ENCODE assay signal across 8 cellular contexts in genomic region chr2:30147196-30147714, GRCh38. TPM values are rescaled to one million over a fixed set of nuclear protein-coding genes. Genes with fewer than 3 reads are reported as not detected.
DNase-seq lines count a peak whose midpoint lies in the region; ATAC-seq and TF ChIP-seq lines count a peak whose summit lies in the region.

No MANE protein-coding gene starts in this region.

- H3K79me1 ChIP-seq in IMR-90 (ENCODE audit: low read depth in 1 of 2, low read length in 2 of 2): peaks cover 19 to 35% of the 10 kb centered on the region in 2 experiments

- POLR2A ChIA-PET in IMR-90 (lab: Charles Lee; ENCODE audit: unreplicated experiment): interaction anchor here (0.8 kb wide), 1 partner anchor 1473 kb away, joined by 11 read pairs; no protein-coding TSS in a partner anchor

- H3K4me3 ChIP-seq in IMR-90 (ENCODE audit: insufficient read depth, low read depth, low read length): peak overlapping the region; percentile 67
- peak overlapping the region; percentile 92 for H3K4me3 ChIP-seq in adipocyte (ENCODE audit: low read length)

- H4K91ac ChIP-seq in IMR-90 (ENCODE audit: insufficient read depth, low read depth, low read length): no peak overlapping the region

- H3K27me3 Mint-ChIP-seq in immature natural killer cell (ENCODE audit: low read depth in 3 of 3): peaks cover 38 to 46% (median 45%) of the 10 kb centered on the region in 3 donors

- peaks cover 4% of the 10 kb centered on the region for H3K36me3 ChIP-seq in IMR-90 (ENCODE audit: control insufficient read depth, insufficient read depth, low read length)
- peaks cover 31% of the 10 kb centered on the region for H3K36me3 ChIP-seq in adipocyte (ENCODE audit: control insufficient read depth, insufficient read depth, low read length, severe bottlenecking)

- H2AK9ac ChIP-seq in IMR-90 (replicated peaks; ENCODE audit: low read depth, low read length, poor library complexity): peak overlapping the region; percentile 90

- H3K9me3 Mint-ChIP-seq in immature natural killer cell: no peaks in the 10 kb centered on the region
- no peaks in the 10 kb centered on the region for H3K9me3 Mint-ChIP-seq in stimulated activated effector memory CD8-positive, alpha-beta T cell treated with anti-CD3 and anti-CD28 coated beads, Interleukin-12 subunit alpha, Interleukin-12 subunit beta, amount 100 ng/mL, for 72 hours

- H3K4me2 ChIP-seq in IMR-90 (ENCODE audit: low read depth, low read length): no peak overlapping the region

- H3K27me3 ChIP-seq in IMR-90 (ENCODE audit: control insufficient read depth, insufficient read depth, low read length) (no peaks in the 10 kb centered on the region), adipocyte (replicated peaks; ENCODE audit: control insufficient read depth, insufficient read depth, low read length) (no peaks in the 10 kb centered on the region)

- ATAC-seq in IMR-90 (ENCODE audit: low read depth): peak; percentile 10
- ATAC-seq in stimulated activated effector memory CD8-positive, alpha-beta T cell treated with anti-CD3 and anti-CD28 coated beads, Interleukin-12 subunit alpha, Interleukin-12 subunit beta, amount 100 ng/mL, for 72 hours: peak; percentile 2
- ATAC-seq in GM19351 (IDR thresholded peaks at IDR 0.05; ENCODE audit: unreplicated experiment): no peak

- H2BK5ac ChIP-seq in IMR-90 (ENCODE audit: low read depth, low read length, poor library complexity, severe bottlenecking): peak overlapping the region; percentile 92

- no peaks in the 10 kb centered on the region for H3K9me3 ChIP-seq in IMR-90 (ENCODE audit: control insufficient read depth, insufficient read depth, low read length)
- no peaks in the 10 kb centered on the region for H3K9me3 ChIP-seq in adipocyte (ENCODE audit: control insufficient read depth, low read length)

- H3K9me1 ChIP-seq in IMR-90 (ENCODE audit: insufficient read depth, low read length): peaks cover 3% of the 10 kb centered on the region; the same call in 1 of the 2 replicates

- H4K5ac ChIP-seq in IMR-90 (ENCODE audit: low read depth, low read length): no peak overlapping the region; the same call in 1 of the 2 replicates

- no peak overlapping the region for H2BK15ac ChIP-seq in IMR-90 (ENCODE audit: low read depth, low read length)

- intact Hi-C loops in IMR-90 (cut with micrococcal nuclease): no loop called here

- H4K20me1 ChIP-seq in IMR-90 (ENCODE audit: insufficient read depth, low read length): peaks cover 17% of the 10 kb centered on the region

- CTCF ChIA-PET in IMR-90 (lab: Yijun Ruan, JAX): interaction anchor here (1.6 to 4.9 kb wide), 3 partner anchors 17 to 564 kb away, joined by 8 to 51 read pairs (median 9); no protein-coding TSS in a partner anchor

- H3K4me1 Mint-ChIP-seq in immature natural killer cell: peaks cover 44 to 52% of the 10 kb centered on the region in 2 donors
- peaks cover 40% of the 10 kb centered on the region for H3K4me1 Mint-ChIP-seq in stimulated activated effector memory CD8-positive, alpha-beta T cell treated with anti-CD3 and anti-CD28 coated beads, Interleukin-12 subunit alpha, Interleukin-12 subunit beta, amount 100 ng/mL, for 72 hours

- no peak for TF ChIP-seq RAD21 in IMR-90 (IDR thresholded peaks at IDR 0.05; ENCODE audit: low read length)

- H3K27ac Mint-ChIP-seq in immature natural killer cell: peak overlapping the region in 5 of 6 donors; percentile 31 to 100 (median 99)
- peak overlapping the region; percentile 98 for H3K27ac Mint-ChIP-seq in stimulated activated effector memory CD8-positive, alpha-beta T cell treated with anti-CD3 and anti-CD28 coated beads, Interleukin-12 subunit alpha, Interleukin-12 subunit beta, amount 100 ng/mL, for 72 hours

- H3K4ac ChIP-seq in IMR-90 (ENCODE audit: low read depth, low read length): peak overlapping the region; percentile 45; the same call in 1 of the 2 replicates

- in situ Hi-C loops in IMR-90 (cut with MboI; ENCODE audit: low sequenced_read_pairs): no loop called here

- H3K18ac ChIP-seq in IMR-90 (ENCODE audit: low read depth, low read length): no peak overlapping the region

- no peak overlapping the region for H2BK120ac ChIP-seq in IMR-90 (ENCODE audit: low read depth, low read length)

- peak in 2 of 3 donors; percentile 3 to 19 for DNase-seq in stimulated activated CD4-positive, alpha-beta T cell treated with anti-CD3 and anti-CD28 coated beads, Interleukin-12 subunit alpha, Interleukin-12 subunit beta, amount 100 ng/mL, for 48 hours (ENCODE audit: low read depth in 2 of 3, low spot score in 1 of 3)
- DNase-seq in stimulated activated CD4-positive, alpha-beta T cell treated with anti-CD3 and anti-CD28 coated beads, Interleukin-4, amount 100 ng/mL, for 24 hours: no peak
- DNase-seq in IMR-90 (no peak), adipocyte (ENCODE audit: low read depth) (no peak), immature natural killer cell (no peak), COLO829 (ENCODE audit: low spot score) (no peak)
- DNase-seq in stimulated activated effector memory CD8-positive, alpha-beta T cell treated with anti-CD3 and anti-CD28 coated beads, Interleukin-12 subunit alpha, Interleukin-12 subunit beta, amount 100 ng/mL, for 72 hours (ENCODE audit: low spot score in 2 of 2): peak in 1 of 2 donors; percentile 27

- H2AFZ ChIP-seq in IMR-90 (replicated peaks; ENCODE audit: low read length, poor library complexity): peak overlapping the region; percentile 93

- H3K9ac ChIP-seq in IMR-90 (ENCODE audit: low read depth, low read length): peak overlapping the region; percentile 92
- peak overlapping the region; percentile 97 for H3K9ac ChIP-seq in adipocyte (ENCODE audit: low read length)

- WGBS in IMR-90 (ENCODE audit: extremely low coverage in 2 of 2, insufficient read length in 1 of 2), 2 experiments: 0% methylated on average over 29 of the region's 79 CpGs; no CpG with 5 or more reads in 1 of the 2 experiments

- TF ChIP-seq CTCF in IMR-90 (conservative IDR thresholded peaks at IDR 0.05; ENCODE audit: low read depth, low read length): no peak

- no peak overlapping the region for H2AK5ac ChIP-seq in IMR-90 (ENCODE audit: low read depth, low read length)

- peak overlapping the region; percentile 91 for H3K27ac ChIP-seq in IMR-90 (ENCODE audit: insufficient read depth, low read length)

- H4K8ac ChIP-seq in IMR-90 (ENCODE audit: low read depth in 2 of 2, low read length in 2 of 2): no peak overlapping the region; a peak in 2 of 4 replicates

- H2BK20ac ChIP-seq in IMR-90 (ENCODE audit: low read depth, low read length): no peak overlapping the region

- H3K36me3 Mint-ChIP-seq in immature natural killer cell: peaks cover 6 to 10% (median 9%) of the 10 kb centered on the region in 3 donors
- peaks cover 48% of the 10 kb centered on the region for H3K36me3 Mint-ChIP-seq in stimulated activated effector memory CD8-positive, alpha-beta T cell treated with anti-CD3 and anti-CD28 coated beads, Interleukin-12 subunit alpha, Interleukin-12 subunit beta, amount 100 ng/mL, for 72 hours

- H3K23ac ChIP-seq in IMR-90 (ENCODE audit: low read depth, low read length): no peak overlapping the region

- dilution Hi-C loops in IMR-90 (cut with HindIII; ENCODE audit: low sequenced_read_pairs, unreplicated experiment): no loop called here

- H3K4me1 ChIP-seq in IMR-90 (ENCODE audit: control insufficient read depth, insufficient read depth, low read length) (peaks cover 7% of the 10 kb centered on the region), adipocyte (ENCODE audit: control insufficient read depth, insufficient read depth, low read length) (peaks cover 38% of the 10 kb centered on the region)

- no peak overlapping the region for H3K56ac ChIP-seq in IMR-90 (ENCODE audit: extremely low read depth, insufficient read depth, low read length)

- peak overlapping the region in 4 of 5 donors; percentile 78 to 88 (median 83) for H3K4me3 Mint-ChIP-seq in immature natural killer cell
- peak overlapping the region; percentile 75 for H3K4me3 Mint-ChIP-seq in stimulated activated effector memory CD8-positive, alpha-beta T cell treated with anti-CD3 and anti-CD28 coated beads, Interleukin-12 subunit alpha, Interleukin-12 subunit beta, amount 100 ng/mL, for 72 hours

- BruUV-seq in IMR-90 (replicated peaks; lab: Mats Ljungman, UMichigan): no TSS peak

- TF ChIP-seq POLR2A in IMR-90 (IDR thresholded peaks at IDR 0.05; ENCODE audit: low read depth, low read length): no peak; the same call in 1 of the 2 replicates

- H3K14ac ChIP-seq in IMR-90 (replicated peaks; ENCODE audit: low read depth, low read length): no peak overlapping the region

TF ChIP-seq in IMR-90, 13 proteins besides CTCF, POLR2A, EP300 and RAD21:
- TF ChIP-seq RCOR1 (IDR thresholded peaks at IDR 0.05; ENCODE audit: insufficient replicate concordance, low read length) (no peak), USF2 (IDR thresholded peaks at IDR 0.05; ENCODE audit: low read depth, low read length) (no peak), NFE2L2 (IDR thresholded peaks at IDR 0.05; ENCODE audit: low read depth, low read length) (no peak), CHD1 (IDR thresholded peaks at IDR 0.05; ENCODE audit: low read depth, low read length) (no peak; the same call in 1 of the 2 replicates), MAFK (IDR thresholded peaks at IDR 0.05; ENCODE audit: low read depth, low read length) (no peak)

RNA-seq across cellular contexts. Expression of gene YPEL5, which starts 0.4 kb away (rescaled TPM):
- total RNA-seq in IMR-90 (2012; rRNA removed): 40.7 and 54.7 TPM in 2 replicates
- 49.6 and 62.6 TPM in 2 replicates for polyA plus RNA-seq in IMR-90 (2012; rRNA removed)
- polyA plus RNA-seq in IMR-90 (2012; cell fraction: cytosol; rRNA removed): 14.5 and 14.6 TPM in 2 replicates
- 7.3 and 43.8 TPM in 2 replicates for polyA plus RNA-seq in IMR-90 (2012; cell fraction: nucleus; rRNA removed; ENCODE audit: low replicate concordance)
- polyA plus RNA-seq in immature natural killer cell: 100 to 1,000 TPM; 110 to 163 (median 141) TPM

Comparison
In these comparisons a context has a peak if more than half of its experiments do, and no peak if none do; other contexts are left out.
1. DNase-seq: peak in stimulated activated CD4-positive, alpha-beta T cell treated with anti-CD3 and anti-CD28 coated beads, Interleukin-12 subunit alpha, Interleukin-12 subunit beta, amount 100 ng/mL, for 48 hours (2 of 3); none in stimulated activated CD4-positive, alpha-beta T cell treated with anti-CD3 and anti-CD28 coated beads, Interleukin-4, amount 100 ng/mL, for 24 hours (single experiment), IMR-90 (single experiment), adipocyte (single experiment), immature natural killer cell (0 of 3) and COLO829 (single experiment).